28 cellular contexts compared by ENCODE assay signal in genomic region chr14:87153391-87153790, GRCh38.
"Had no signal": no experiment of that assay in that cellular context is flagged by ENCODE, and none has a peak within 500 bp of the region (broad histone marks: within the 10 kb centered on the region; RNA-seq: fewer than 3 reads in every experiment).

No MANE protein-coding gene starts in this region.

- H3K4me2 ChIP-seq: neural progenitor cell had no signal

- H3K27me3 Mint-ChIP-seq: naive thymus-derived CD8-positive, alpha-beta T cell; natural killer cell treated with Interleukin-12 subunit alpha and Interleukin-12 subunit beta and Interleukin-15 and Interleukin-18, amount 100 ng/mL, for 72 hours; progenitor cell of endocrine pancreas; stimulated activated memory B cell treated with anti-CD40 and anti-IgM and Interleukin-4, amounts not matched to agents 10 μg/mL and 1 μg/mL and 100 μg/mL, for 72 hours; stimulated activated naive CD8-positive, alpha-beta T cell treated with anti-CD3 and anti-CD28 coated beads, Interleukin-15, amount 100 ng/mL, for 72 hours had no signal

- H2AFZ ChIP-seq: neural progenitor cell, parathyroid adenoma had no signal

- FAIRE-seq: small intestine had no signal

- H3K27ac Mint-ChIP-seq: naive thymus-derived CD8-positive, alpha-beta T cell; natural killer cell treated with Interleukin-12 subunit alpha and Interleukin-12 subunit beta and Interleukin-15 and Interleukin-18, amount 100 ng/mL, for 72 hours; neural progenitor cell; progenitor cell of endocrine pancreas; stimulated activated memory B cell treated with anti-CD40 and anti-IgM and Interleukin-4, amounts not matched to agents 10 μg/mL and 1 μg/mL and 100 μg/mL, for 72 hours; stimulated activated naive CD8-positive, alpha-beta T cell treated with anti-CD3 and anti-CD28 coated beads, Interleukin-15, amount 100 ng/mL, for 72 hours; type B pancreatic cell had no signal

- H3K27me3 ChIP-seq: ovary, right lobe of liver, sigmoid colon, suprapubic skin, testis, tibial artery, transverse colon, upper lobe of right lung, uterus had no signal

- H3K27ac ChIP-seq: neural progenitor cell, ovary, parathyroid adenoma, psoas muscle, right lobe of liver, sigmoid colon, suprapubic skin, testis, tibial artery, transverse colon, upper lobe of right lung, uterus had no signal

- H3K4me3 ChIP-seq: neural progenitor cell, ovary, psoas muscle, right lobe of liver, sigmoid colon, suprapubic skin, testis, tibial artery, transverse colon, upper lobe of right lung, uterus had no signal

- H3K36me3 ChIP-seq: neural progenitor cell, ovary, right lobe of liver, sigmoid colon, suprapubic skin, tibial artery, transverse colon, upper lobe of right lung, uterus had no signal

- ATAC-seq: naive thymus-derived CD8-positive, alpha-beta T cell; natural killer cell treated with Interleukin-12 subunit alpha and Interleukin-12 subunit beta and Interleukin-15 and Interleukin-18, amount 100 ng/mL, for 72 hours; psoas muscle; right cardiac atrium; right lobe of liver; stimulated activated memory B cell treated with anti-CD40 and anti-IgM and Interleukin-4, amounts not matched to agents 10 μg/mL and 1 μg/mL and 100 μg/mL, for 72 hours; stimulated activated naive CD8-positive, alpha-beta T cell treated with anti-CD3 and anti-CD28 coated beads, Interleukin-15, amount 100 ng/mL, for 72 hours; stimulated activated naive CD8-positive, alpha-beta T cell treated with anti-CD3 and anti-CD28 coated beads, Interleukin-15, Interleukin-2, amounts not matched to agents 100 U/mL and 50 U/mL, for 24 hours; upper lobe of right lung had no signal

- H3K9ac ChIP-seq: neural progenitor cell, parathyroid adenoma had no signal

- DNase-seq: naive thymus-derived CD8-positive, alpha-beta T cell; ovary; psoas muscle; right cardiac atrium; right lobe of liver; sigmoid colon; small intestine; stimulated activated CD4-positive, alpha-beta T cell treated with anti-CD3 and anti-CD28 coated beads, Interleukin-15, amount 100 ng/mL, for 24 hours; stimulated activated CD4-positive, alpha-beta T cell treated with anti-CD3 and anti-CD28 coated beads, Interleukin-2, amount 100 ng/mL, for 24 hours; stimulated activated CD4-positive, alpha-beta T cell treated with anti-CD3 and anti-CD28 coated beads, Interleukin-2, amount 100 ng/mL, for 48 hours; stimulated activated CD4-positive, alpha-beta T cell treated with anti-CD3 and anti-CD28 coated beads, Interleukin-4, amount 100 ng/mL, for 24 hours; stimulated activated CD8-positive, alpha-beta memory T cell treated with anti-CD3 and anti-CD28 coated beads, Interleukin-4, amount 100 ng/mL, for 48 hours; stimulated activated naive CD4-positive, alpha-beta T cell; stimulated activated naive CD8-positive, alpha-beta T cell treated with anti-CD3 and anti-CD28 coated beads, Interleukin-15, amount 100 ng/mL, for 72 hours; stimulated activated naive CD8-positive, alpha-beta T cell treated with anti-CD3 and anti-CD28 coated beads, Interleukin-15, Interleukin-2, amounts not matched to agents 100 U/mL and 50 U/mL, for 24 hours; substantia nigra; testis; tibial artery; transverse colon; upper lobe of right lung; uterus had no signal

- H3K4me1 ChIP-seq: parathyroid adenoma, psoas muscle, right lobe of liver, suprapubic skin, testis, tibial artery, upper lobe of right lung, uterus had no signal

- H3K9me3 Mint-ChIP-seq: neural progenitor cell, type B pancreatic cell had no signal

- H3K4me3 Mint-ChIP-seq: naive thymus-derived CD8-positive, alpha-beta T cell; natural killer cell treated with Interleukin-12 subunit alpha and Interleukin-12 subunit beta and Interleukin-15 and Interleukin-18, amount 100 ng/mL, for 72 hours; neural progenitor cell; stimulated activated memory B cell treated with anti-CD40 and anti-IgM and Interleukin-4, amounts not matched to agents 10 μg/mL and 1 μg/mL and 100 μg/mL, for 72 hours; stimulated activated naive CD8-positive, alpha-beta T cell treated with anti-CD3 and anti-CD28 coated beads, Interleukin-15, amount 100 ng/mL, for 72 hours; type B pancreatic cell had no signal

- H3K36me3 Mint-ChIP-seq: naive thymus-derived CD8-positive, alpha-beta T cell; stimulated activated memory B cell treated with anti-CD40 and anti-IgM and Interleukin-4, amounts not matched to agents 10 μg/mL and 1 μg/mL and 100 μg/mL, for 72 hours; type B pancreatic cell had no signal

- H3K4me1 Mint-ChIP-seq: stimulated activated memory B cell treated with anti-CD40 and anti-IgM and Interleukin-4, amounts not matched to agents 10 μg/mL and 1 μg/mL and 100 μg/mL, for 72 hours; stimulated activated naive CD8-positive, alpha-beta T cell treated with anti-CD3 and anti-CD28 coated beads, Interleukin-15, amount 100 ng/mL, for 72 hours had no signal

- H3K9me3 ChIP-seq: ovary, psoas muscle, right lobe of liver, sigmoid colon, suprapubic skin, testis, tibial artery, transverse colon, upper lobe of right lung, uterus had no signal

- H3K79me2 ChIP-seq: parathyroid adenoma had no signal
